15 cellular contexts compared by ENCODE assay signal in the genomic region with DNA sequence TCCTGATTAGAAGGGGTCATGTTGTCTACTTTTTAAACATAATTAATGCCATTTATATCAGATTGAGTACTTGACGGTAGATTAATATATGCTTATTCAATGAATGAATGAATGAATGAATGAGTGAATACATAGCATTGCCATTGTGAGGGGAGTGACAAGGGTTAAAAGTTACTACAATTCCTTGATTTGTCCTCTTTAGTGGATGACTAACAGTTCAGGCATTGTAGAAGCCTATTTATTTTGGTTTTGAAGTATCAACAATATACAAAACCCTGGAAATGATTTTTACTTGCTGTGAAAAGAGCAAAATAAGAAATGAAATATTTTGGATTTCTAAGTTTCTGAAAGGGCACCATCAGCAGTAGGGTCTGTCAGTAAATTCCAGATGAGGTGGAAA.
DNase-seq lines count a peak whose midpoint lies in the region; ATAC-seq and TF ChIP-seq lines count a peak whose summit lies in the region.
"Had no signal": no experiment of that assay in that cellular context is flagged by ENCODE, and none has a peak within 500 bp of the region (broad histone marks: within the 10 kb centered on the region; RNA-seq: fewer than 3 reads in every experiment).

No MANE protein-coding gene starts in this region.

- H3K4me3 ChIP-seq in GM23248 (peak overlapping the region; percentile 53; the same call in 1 of the 2 replicates), fibroblast of mammary gland (ENCODE audit: control insufficient read depth, low read depth, low read length) (no peak overlapping the region), smooth muscle cell (no peak overlapping the region)
- H3K4me3 ChIP-seq: GM12878 had no signal

- H2AFZ ChIP-seq in GM23248 (no peak overlapping the region), smooth muscle cell (ENCODE audit: low read depth) (no peak overlapping the region)

- no peak overlapping the region for H3K27ac Mint-ChIP-seq in naive thymus-derived CD8-positive, alpha-beta T cell
- H3K27ac Mint-ChIP-seq: CD4-positive, alpha-beta memory T cell had no signal

- ATAC-seq in SK-N-SH treated with all-trans-retinoic acid at 6 μM for 48 hours = peak; percentile 8; the same call in 2 of the 3 replicates
- no peak for ATAC-seq in naive thymus-derived CD8-positive, alpha-beta T cell
- no peak for ATAC-seq in GM19452 (IDR thresholded peaks at IDR 0.05; ENCODE audit: unreplicated experiment)
- ATAC-seq: GM12878 had no signal

- H3K9me3 Mint-ChIP-seq in naive thymus-derived CD8-positive, alpha-beta T cell = peaks cover 4 to 30% (median 12%) of the 10 kb centered on the region in 9 donors

- H3K27me3 ChIP-seq in GM23248 (replicated peaks; ENCODE audit: insufficient read depth) (0 out of 2 replicates have a peak, but pooled peaks cover 3% of the 10 kb centered on the region), smooth muscle cell (ENCODE audit: low read depth) (no peaks in the 10 kb centered on the region)

- DNase-seq in GM23248 (peak; percentile 40), fibroblast of mammary gland (ENCODE audit: low read depth) (peak; percentile 52), smooth muscle cell (lab: John Stamatoyannopoulos, UW; ENCODE audit: unreplicated experiment) (no peak), NCI-H2029 (lab: John Stamatoyannopoulos, UW) (no peak)
- no peak for DNase-seq in naive thymus-derived CD8-positive, alpha-beta T cell
- DNase-seq: Calu3; CD4-positive, alpha-beta memory T cell; DMS79; GDM1; KG1; NCI-H1048; NCI-H526 treated with DMSO at 0.1 percent for 48 hours had no signal

- H3K27me3 Mint-ChIP-seq in naive thymus-derived CD8-positive, alpha-beta T cell = peaks cover 14 to 26% (median 15%) of the 10 kb centered on the region in 5 donors

- H3K36me3 Mint-ChIP-seq in naive thymus-derived CD8-positive, alpha-beta T cell = peaks cover 0 to 11% (median 0%) of the 10 kb centered on the region in 3 donors

- H3K4me1 Mint-ChIP-seq in naive thymus-derived CD8-positive, alpha-beta T cell = no peaks in the 10 kb centered on the region

- no peaks in the 10 kb centered on the region for H4K20me1 ChIP-seq in GM23248 (ENCODE audit: insufficient read depth)
- H4K20me1 ChIP-seq in smooth muscle cell (ENCODE audit: low read depth) = no peaks in the 10 kb centered on the region

- H3K4me3 Mint-ChIP-seq in naive thymus-derived CD8-positive, alpha-beta T cell = no peak overlapping the region
- H3K4me3 Mint-ChIP-seq: CD4-positive, alpha-beta memory T cell had no signal

- H3F3A ChIP-seq in GM23248 (ENCODE audit: insufficient read depth) (peaks cover 32% of the 10 kb centered on the region), smooth muscle cell (ENCODE audit: low read depth) (peaks cover 9% of the 10 kb centered on the region)

- 0 out of 2 replicates have a peak overlapping the region, but pooled peaks have one; percentile 69 for H3K27ac ChIP-seq in GM23248
- H3K27ac ChIP-seq in smooth muscle cell (ENCODE audit: low read depth) = peak overlapping the region; percentile 78

- WGBS in GM23248 (ENCODE audit: low coverage in 1 of 2, low lambda C conversion rate in 2 of 2, missing lambda C conversion rate in 2 of 2), 2 experiments = 36 to 45% methylated on average over 1 of the region's 1 CpG
- WGBS in smooth muscle cell (ENCODE audit: low lambda C conversion rate) = 92% methylated on average over 1 of the region's 1 CpG

- H3K79me2 ChIP-seq in GM23248 (ENCODE audit: insufficient read depth) (no peaks in the 10 kb centered on the region), smooth muscle cell (ENCODE audit: low read depth) (no peaks in the 10 kb centered on the region)

- H3K9ac ChIP-seq in GM23248 (no peak overlapping the region), smooth muscle cell (ENCODE audit: low read depth) (no peak overlapping the region)

- no peak for TF ChIP-seq CTCF in fibroblast of mammary gland (conservative IDR thresholded peaks at IDR 0.05; ENCODE audit: control insufficient read depth, insufficient read depth, low read depth, low read length)
- TF ChIP-seq CTCF in smooth muscle cell (IDR thresholded peaks at IDR 0.05; ENCODE audit: borderline replicate concordance, insufficient read depth, poor library complexity, severe bottlenecking) = no peak

- in situ Hi-C loops in GM23248 (cut with MboI) = no loop called here

- H3K4me1 ChIP-seq in GM23248 (ENCODE audit: insufficient read depth) (peaks cover 29% of the 10 kb centered on the region), smooth muscle cell (ENCODE audit: low read depth) (no peaks in the 10 kb centered on the region)

- H3K36me3 ChIP-seq in GM23248 (ENCODE audit: low read depth) (0 out of 2 replicates have a peak, but pooled peaks cover 5% of the 10 kb centered on the region), smooth muscle cell (ENCODE audit: low read depth) (peaks cover 6% of the 10 kb centered on the region)

- no peaks in the 10 kb centered on the region for H3K9me2 ChIP-seq in GM23248 (ENCODE audit: insufficient read depth)

- H3K9me3 ChIP-seq in GM23248 (ENCODE audit: low read depth) (peaks cover 3% of the 10 kb centered on the region), smooth muscle cell (replicated peaks; ENCODE audit: low read depth) (peaks cover 12% of the 10 kb centered on the region)

- H3K4me2 ChIP-seq in GM23248 (ENCODE audit: unreplicated experiment) = peak overlapping the region; percentile 68
- peak overlapping the region; percentile 63 for H3K4me2 ChIP-seq in smooth muscle cell

- POLR2A ChIA-PET in naive thymus-derived CD8-positive, alpha-beta T cell (lab: Charles Lee) = no interaction called here

TF ChIP-seq in SK-N-SH treated with all-trans-retinoic acid at 6 μM for 48 hours, 23 proteins besides CTCF, POLR2A, EP300 and RAD21:
- TF ChIP-seq ZC3H10 (CRISPR knock-in tag; IDR thresholded peaks at IDR 0.05) (no peak), ISL1 (CRISPR knock-in tag; IDR thresholded peaks at IDR 0.05) (no peak), ZNF565 (CRISPR knock-in tag; conservative IDR thresholded peaks at IDR 0.05; ENCODE audit: low read depth) (no peak), ZNF70 (CRISPR knock-in tag; IDR thresholded peaks at IDR 0.05) (no peak), PATZ1 (CRISPR knock-in tag; IDR thresholded peaks at IDR 0.05; ENCODE audit: borderline replicate concordance) (no peak), PPARA (CRISPR knock-in tag; IDR thresholded peaks at IDR 0.05; ENCODE audit: borderline replicate concordance) (no peak), ARNTL (CRISPR knock-in tag; IDR thresholded peaks at IDR 0.05; ENCODE audit: borderline replicate concordance, low read depth) (no peak), TOX (CRISPR knock-in tag; IDR thresholded peaks at IDR 0.05; ENCODE audit: borderline replicate concordance) (no peak), TCF4 (CRISPR knock-in tag; IDR thresholded peaks at IDR 0.05; ENCODE audit: borderline replicate concordance) (no peak), CSRNP3 (CRISPR knock-in tag; IDR thresholded peaks at IDR 0.05) (no peak), OSR1 (CRISPR knock-in tag; IDR thresholded peaks at IDR 0.05) (no peak), CSDC2 (CRISPR knock-in tag; IDR thresholded peaks at IDR 0.05) (no peak), BACH2 (CRISPR knock-in tag; IDR thresholded peaks at IDR 0.05; ENCODE audit: borderline replicate concordance) (no peak), ESRRG (CRISPR knock-in tag; IDR thresholded peaks at IDR 0.05) (no peak), ZFP30 (CRISPR knock-in tag; IDR thresholded peaks at IDR 0.05) (no peak)
- TF ChIP-seq, protein P1, sequence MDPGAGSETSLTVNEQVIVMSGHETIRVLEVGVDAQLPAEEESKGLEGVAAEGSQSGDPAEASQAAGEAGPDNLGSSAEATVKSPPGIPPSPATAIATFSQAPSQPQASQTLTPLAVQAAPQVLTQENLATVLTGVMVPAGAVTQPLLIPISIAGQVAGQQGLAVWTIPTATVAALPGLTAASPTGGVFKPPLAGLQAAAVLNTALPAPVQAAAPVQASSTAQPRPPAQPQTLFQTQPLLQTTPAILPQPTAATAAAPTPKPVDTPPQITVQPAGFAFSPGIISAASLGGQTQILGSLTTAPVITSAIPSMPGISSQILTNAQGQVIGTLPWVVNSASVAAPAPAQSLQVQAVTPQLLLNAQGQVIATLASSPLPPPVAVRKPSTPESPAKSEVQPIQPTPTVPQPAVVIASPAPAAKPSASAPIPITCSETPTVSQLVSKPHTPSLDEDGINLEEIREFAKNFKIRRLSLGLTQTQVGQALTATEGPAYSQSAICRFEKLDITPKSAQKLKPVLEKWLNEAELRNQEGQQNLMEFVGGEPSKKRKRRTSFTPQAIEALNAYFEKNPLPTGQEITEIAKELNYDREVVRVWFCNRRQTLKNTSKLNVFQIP (CRISPR knock-in tag; IDR thresholded peaks at IDR 0.05; ENCODE audit: borderline replicate concordance, low read depth) = no peak

Comparison
In these comparisons a context has a peak if more than half of its experiments do, and no peak if none do; other contexts are left out.
1. DNase-seq: peak in GM23248 (single experiment) and fibroblast of mammary gland (single experiment); none in smooth muscle cell (single experiment), naive thymus-derived CD8-positive, alpha-beta T cell (0 of 10) and NCI-H2029 (single experiment).